In genomic region chr19:36916991-36917390, GRCh38 we compare ENCODE assay signal across 8 cellular contexts. TPM values are rescaled to one million over a fixed set of nuclear protein-coding genes. Genes with fewer than 3 reads are reported as not detected.
DNase-seq lines count a peak whose midpoint lies in the region; ATAC-seq and TF ChIP-seq lines count a peak whose summit lies in the region.

No MANE protein-coding gene starts in this region.

- no peak overlapping the region for H3K9ac ChIP-seq in rectal smooth muscle tissue (ENCODE audit: low read length)

- peak overlapping the region; percentile 96 for H3K27ac ChIP-seq in rectal smooth muscle tissue (ENCODE audit: low read depth, low read length)
- H3K27ac ChIP-seq in body of pancreas = peak overlapping the region in 2 of 4 donors; percentile 88 to 93

- peaks cover 82% of the 10 kb centered on the region for H3K36me3 Mint-ChIP-seq in activated CD4-positive, alpha-beta T cell treated with anti-CD3 and anti-CD28 coated beads for 36 hours (ENCODE audit: low read depth)
- peaks cover 20% of the 10 kb centered on the region for H3K36me3 Mint-ChIP-seq in WTC11
- H3K36me3 Mint-ChIP-seq in glutamatergic neuron (ENCODE audit: unreplicated experiment) = peaks cover 16% of the 10 kb centered on the region

- DNase-seq in activated CD4-positive, alpha-beta T cell treated with anti-CD3 and anti-CD28 coated beads for 36 hours = peak; percentile 9
- no peak for DNase-seq in activated CD4-positive, alpha-beta T cell treated with anti-CD3 and anti-CD28 coated beads, Interleukin-2, amount 50 U/mL, for 48 hours
- no peak for DNase-seq in WTC11 (ENCODE audit: low spot score)
- DNase-seq in glutamatergic neuron = peak; percentile 17
- no peak for DNase-seq in NCI-H1092 treated with DMSO at 0.1 percent for 48 hours (lab: John Stamatoyannopoulos, UW)
- DNase-seq in body of pancreas = no peak

- TF ChIP-seq CTCF in WTC11 (IDR thresholded peaks at IDR 0.05) = no peak
- TF ChIP-seq CTCF in glutamatergic neuron (IDR thresholded peaks at IDR 0.05; ENCODE audit: partially characterized antibody, unreplicated experiment) = no peak
- no peak for TF ChIP-seq CTCF in body of pancreas (IDR thresholded peaks at IDR 0.05)

- no peaks in the 10 kb centered on the region for H3K27me3 ChIP-seq in rectal smooth muscle tissue (ENCODE audit: control insufficient read depth, insufficient read depth, low read length)
- H3K27me3 ChIP-seq in body of pancreas = no peaks in the 10 kb centered on the region

- H3K4me1 ChIP-seq in rectal smooth muscle tissue (ENCODE audit: control insufficient read depth, insufficient read depth, low read length) (peaks cover 3% of the 10 kb centered on the region), body of pancreas (peaks cover 16% of the 10 kb centered on the region)

- no peak for ATAC-seq in activated CD4-positive, alpha-beta T cell treated with anti-CD3 and anti-CD28 coated beads for 36 hours
- ATAC-seq in WTC11 (no peak), HG03432 (IDR thresholded peaks at IDR 0.05; ENCODE audit: unreplicated experiment) (no peak), body of pancreas (no peak)

- POLR2A ChIA-PET in activated CD4-positive, alpha-beta T cell treated with anti-CD3 and anti-CD28 coated beads for 36 hours (lab: Charles Lee) = interaction anchor here (0.5 to 0.6 kb wide), 3 partner anchors 10 to 290 kb away, joined by 3 to 8 read pairs (median 3); no protein-coding TSS in a partner anchor
- POLR2A ChIA-PET in WTC11 (lab: Charles Lee) = interaction anchor here (0.5 kb wide), 1 partner anchor 35 kb away, joined by 3 read pairs; no protein-coding TSS in a partner anchor

- intact Hi-C loops in activated CD4-positive, alpha-beta T cell treated with anti-CD3 and anti-CD28 coated beads for 36 hours (cut with DNase I, micrococcal nuclease) = loop anchor here (1.0 to 5.0 kb wide), 26 partner anchors 56 to 862 kb away; partner anchors contain the start of genes ZNF345 (in 2 of the 2), ZNF420 (in 2 of the 2), ZNF569 (in 2 of the 2) and ZNF585A (in 2 of the 2)
- intact Hi-C loops in body of pancreas (cut with DNase I) = no loop called here

- TF ChIP-seq POLR2A in body of pancreas (IDR thresholded peaks at IDR 0.05) = no peak

- peak overlapping the region; percentile 88 for H3K4me3 Mint-ChIP-seq in activated CD4-positive, alpha-beta T cell treated with anti-CD3 and anti-CD28 coated beads for 36 hours
- H3K4me3 Mint-ChIP-seq in WTC11 = peak overlapping the region; percentile 93
- H3K4me3 Mint-ChIP-seq in glutamatergic neuron (ENCODE audit: unreplicated experiment) = peak overlapping the region; percentile 95

- CTCF ChIA-PET in activated CD4-positive, alpha-beta T cell treated with anti-CD3 and anti-CD28 coated beads for 36 hours (lab: Charles Lee) = no interaction called here
- CTCF ChIA-PET in WTC11 (lab: Charles Lee) = no interaction called here

- no peaks in the 10 kb centered on the region for H3K27me3 Mint-ChIP-seq in activated CD4-positive, alpha-beta T cell treated with anti-CD3 and anti-CD28 coated beads for 36 hours
- H3K27me3 Mint-ChIP-seq in WTC11 (ENCODE audit: low read depth) (no peaks in the 10 kb centered on the region), glutamatergic neuron (ENCODE audit: unreplicated experiment) (peaks cover 2% of the 10 kb centered on the region)

- H3K9me3 ChIP-seq in body of pancreas = no peaks in the 10 kb centered on the region

- peak overlapping the region; percentile 98 for H3K27ac Mint-ChIP-seq in activated CD4-positive, alpha-beta T cell treated with anti-CD3 and anti-CD28 coated beads for 36 hours
- no peak overlapping the region for H3K27ac Mint-ChIP-seq in WTC11
- peak overlapping the region; percentile 87 for H3K27ac Mint-ChIP-seq in glutamatergic neuron (ENCODE audit: unreplicated experiment)

- H3K36me3 ChIP-seq in rectal smooth muscle tissue (ENCODE audit: control insufficient read depth, insufficient read depth, low read length) (peaks cover 6% of the 10 kb centered on the region), body of pancreas (replicated peaks in 1 of 2; ENCODE audit: insufficient read depth in 1 of 2, low read depth in 2 of 2) (peaks cover 0 to 1% of the 10 kb centered on the region in 2 donors)

- peaks cover 15% of the 10 kb centered on the region for H3K4me1 Mint-ChIP-seq in activated CD4-positive, alpha-beta T cell treated with anti-CD3 and anti-CD28 coated beads for 36 hours
- H3K4me1 Mint-ChIP-seq in WTC11 (peaks cover 18% of the 10 kb centered on the region), glutamatergic neuron (ENCODE audit: low read depth, unreplicated experiment) (peaks cover 4% of the 10 kb centered on the region)

- peaks cover 19% of the 10 kb centered on the region for H3K9me3 Mint-ChIP-seq in activated CD4-positive, alpha-beta T cell treated with anti-CD3 and anti-CD28 coated beads for 36 hours (ENCODE audit: low read depth)
- H3K9me3 Mint-ChIP-seq in WTC11 (peaks cover 3% of the 10 kb centered on the region; the same call in 1 of the 2 replicates), glutamatergic neuron (ENCODE audit: unreplicated experiment) (peaks cover 6% of the 10 kb centered on the region)

- 29 to 51% methylated on average over 7 of the region's 7 CpGs for WGBS in body of pancreas, 2 donors

- peak overlapping the region; percentile 87 for H3K4me3 ChIP-seq in rectal smooth muscle tissue (ENCODE audit: low read length)
- peak overlapping the region in 1 of 2 donors; percentile 95 for H3K4me3 ChIP-seq in body of pancreas

TF ChIP-seq in WTC11, 78 proteins besides CTCF, POLR2A, EP300 and RAD21:
- TF ChIP-seq ZNF671 (CRISPR knock-in tag; IDR thresholded peaks at IDR 0.05) (no peak), ESRRA (CRISPR knock-in tag; IDR thresholded peaks at IDR 0.05; ENCODE audit: borderline replicate concordance) (no peak), NFYB (CRISPR knock-in tag; conservative IDR thresholded peaks at IDR 0.05; ENCODE audit: low read depth) (no peak), RELA (CRISPR knock-in tag; IDR thresholded peaks at IDR 0.05; ENCODE audit: borderline replicate concordance) (no peak), ELF4 (CRISPR knock-in tag; IDR thresholded peaks at IDR 0.05; ENCODE audit: low read depth) (no peak), ATF1 (CRISPR knock-in tag; IDR thresholded peaks at IDR 0.05) (no peak), TP53 (CRISPR knock-in tag; IDR thresholded peaks at IDR 0.05) (no peak), CBFB (CRISPR knock-in tag; IDR thresholded peaks at IDR 0.05; ENCODE audit: low read depth) (no peak), E2F1 (CRISPR knock-in tag; IDR thresholded peaks at IDR 0.05) (no peak)
- TF ChIP-seq, protein P1, sequence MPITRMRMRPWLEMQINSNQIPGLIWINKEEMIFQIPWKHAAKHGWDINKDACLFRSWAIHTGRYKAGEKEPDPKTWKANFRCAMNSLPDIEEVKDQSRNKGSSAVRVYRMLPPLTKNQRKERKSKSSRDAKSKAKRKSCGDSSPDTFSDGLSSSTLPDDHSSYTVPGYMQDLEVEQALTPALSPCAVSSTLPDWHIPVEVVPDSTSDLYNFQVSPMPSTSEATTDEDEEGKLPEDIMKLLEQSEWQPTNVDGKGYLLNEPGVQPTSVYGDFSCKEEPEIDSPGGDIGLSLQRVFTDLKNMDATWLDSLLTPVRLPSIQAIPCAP (CRISPR knock-in tag; IDR thresholded peaks at IDR 0.05) = no peak
- TF ChIP-seq, protein P2, sequence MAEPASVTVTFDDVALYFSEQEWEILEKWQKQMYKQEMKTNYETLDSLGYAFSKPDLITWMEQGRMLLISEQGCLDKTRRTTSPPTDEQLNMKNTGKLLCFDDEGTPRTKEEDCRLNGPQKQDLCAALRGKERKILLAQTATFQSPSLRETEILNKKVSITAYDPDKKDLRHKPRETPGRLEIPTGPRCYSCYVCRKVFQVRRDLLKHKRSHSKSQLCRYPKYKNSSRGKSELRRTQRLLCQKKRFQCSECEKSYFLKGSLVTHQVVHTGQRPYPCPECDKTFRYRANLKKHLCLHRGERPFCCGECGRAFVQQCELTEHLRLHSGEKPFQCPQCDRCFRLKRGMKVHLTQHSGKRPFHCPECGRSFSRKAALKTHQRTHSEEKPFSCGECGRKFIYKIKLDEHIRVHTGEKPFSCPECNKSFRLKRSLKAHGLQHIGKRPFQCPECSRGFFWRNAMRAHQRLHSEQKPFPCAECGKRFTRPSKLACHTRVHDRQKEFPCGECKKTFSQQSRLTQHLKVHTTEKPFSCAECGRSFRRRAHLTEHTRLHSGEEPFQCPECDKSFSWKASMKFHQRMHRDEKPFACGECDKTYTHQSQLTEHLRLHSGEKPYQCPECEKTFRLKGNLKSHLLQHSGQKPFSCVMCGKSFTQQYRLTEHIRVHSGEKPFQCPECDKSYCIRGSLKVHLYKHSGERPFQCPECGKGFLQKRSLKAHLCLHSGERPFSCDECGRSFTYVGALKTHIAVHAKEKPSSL (CRISPR knock-in tag; conservative IDR thresholded peaks at IDR 0.05) = no peak

RNA-seq across cellular contexts. Expression of gene ZNF568, which starts 0.9 kb away (rescaled TPM):
- total RNA-seq in activated CD4-positive, alpha-beta T cell treated with anti-CD3 and anti-CD28 coated beads for 36 hours = 1 to 10 TPM; 6.5 to 8.4 TPM
- total RNA-seq in WTC11 (2021) = 9.4 to 10.5 TPM (median 9.7 TPM) in 3 replicates
- 9.3 TPM for total RNA-seq in glutamatergic neuron (ENCODE audit: unreplicated experiment)
- 1 to 10 TPM; 5.9 to 7.0 TPM for total RNA-seq in body of pancreas

RNA-seq across cellular contexts. Expression of gene ZNF829, which starts 0.9 kb away (rescaled TPM):
- total RNA-seq in activated CD4-positive, alpha-beta T cell treated with anti-CD3 and anti-CD28 coated beads for 36 hours = 1 to 10 TPM; 7.1 TPM
- total RNA-seq in WTC11 (2021) (6.4 to 7.1 TPM (median 7.0 TPM) in 3 replicates), glutamatergic neuron (ENCODE audit: unreplicated experiment) (4.5 TPM), body of pancreas (1 to 10 TPM in 1 of 2 donors, under 1 TPM in 1; 0.66 to 1.6 TPM)

Comparison
In these comparisons a context has a peak if more than half of its experiments do, and no peak if none do; other contexts are left out.
1. DNase-seq: peak in activated CD4-positive, alpha-beta T cell treated with anti-CD3 and anti-CD28 coated beads for 36 hours (single experiment) and glutamatergic neuron (single experiment); none in activated CD4-positive, alpha-beta T cell treated with anti-CD3 and anti-CD28 coated beads, Interleukin-2, amount 50 U/mL, for 48 hours (0 of 2), WTC11 (single experiment), NCI-H1092 treated with DMSO at 0.1 percent for 48 hours (single experiment) and body of pancreas (0 of 4).
2. Peak in every context shown above with its lines, with median percentiles within 50 percentile points of each other: H3K4me3 Mint-ChIP-seq.